7 cellular contexts compared by ENCODE assay signal in genomic region chr12:51868821-51869489, GRCh38.
DNase-seq lines count a peak whose midpoint lies in the region; ATAC-seq and TF ChIP-seq lines count a peak whose summit lies in the region.

No MANE protein-coding gene starts in this region.

- no peak overlapping the region for H3K27ac Mint-ChIP-seq in stimulated activated effector memory CD8-positive, alpha-beta T cell treated with anti-CD3 and anti-CD28 coated beads, Interleukin-12 subunit alpha, Interleukin-12 subunit beta, amount 100 ng/mL, for 72 hours

- TF ChIP-seq CTCF in HFF-Myc (IDR thresholded peaks at IDR 0.05; ENCODE audit: low read depth, low read length, missing control alignments): no peak

- H3K4me3 Mint-ChIP-seq in stimulated activated effector memory CD8-positive, alpha-beta T cell treated with anti-CD3 and anti-CD28 coated beads, Interleukin-12 subunit alpha, Interleukin-12 subunit beta, amount 100 ng/mL, for 72 hours: peak overlapping the region; percentile 21

- H3K4me3 ChIP-seq in HFF-Myc (replicated peaks; ENCODE audit: low read depth, low read length) (peak overlapping the region; percentile 47), adipocyte (ENCODE audit: low read length) (peak overlapping the region; percentile 79)

- H3K4me1 Mint-ChIP-seq in stimulated activated effector memory CD8-positive, alpha-beta T cell treated with anti-CD3 and anti-CD28 coated beads, Interleukin-12 subunit alpha, Interleukin-12 subunit beta, amount 100 ng/mL, for 72 hours: peaks cover 17% of the 10 kb centered on the region

- no peaks in the 10 kb centered on the region for H3K36me3 ChIP-seq in adipocyte (ENCODE audit: control insufficient read depth, insufficient read depth, low read length, severe bottlenecking)

- H3K9ac ChIP-seq in adipocyte (ENCODE audit: low read length): peak overlapping the region; percentile 54

- DNase-seq in HFF-Myc (ENCODE audit: extremely low read depth, low read depth) (no peak), adipocyte (ENCODE audit: low read depth) (no peak), islet precursor cell (peak; percentile 83), amniotic stem cell (lab: John Stamatoyannopoulos, UW) (no peak)
- no peak for DNase-seq in stimulated activated effector memory CD8-positive, alpha-beta T cell treated with anti-CD3 and anti-CD28 coated beads, Interleukin-12 subunit alpha, Interleukin-12 subunit beta, amount 100 ng/mL, for 72 hours (ENCODE audit: low spot score in 2 of 2)

- ATAC-seq in stimulated activated effector memory CD8-positive, alpha-beta T cell treated with anti-CD3 and anti-CD28 coated beads, Interleukin-12 subunit alpha, Interleukin-12 subunit beta, amount 100 ng/mL, for 72 hours: no peak
- ATAC-seq in GM21381 (IDR thresholded peaks at IDR 0.05; ENCODE audit: unreplicated experiment) (no peak), GM21423 (IDR thresholded peaks at IDR 0.05; ENCODE audit: unreplicated experiment) (no peak)

- H3K27me3 ChIP-seq in adipocyte (replicated peaks; ENCODE audit: control insufficient read depth, insufficient read depth, low read length): peaks cover 22% of the 10 kb centered on the region

- H3K36me3 Mint-ChIP-seq in stimulated activated effector memory CD8-positive, alpha-beta T cell treated with anti-CD3 and anti-CD28 coated beads, Interleukin-12 subunit alpha, Interleukin-12 subunit beta, amount 100 ng/mL, for 72 hours: no peaks in the 10 kb centered on the region

- no peaks in the 10 kb centered on the region for H3K9me3 ChIP-seq in adipocyte (ENCODE audit: control insufficient read depth, low read length)

- H3K9me3 Mint-ChIP-seq in stimulated activated effector memory CD8-positive, alpha-beta T cell treated with anti-CD3 and anti-CD28 coated beads, Interleukin-12 subunit alpha, Interleukin-12 subunit beta, amount 100 ng/mL, for 72 hours: no peaks in the 10 kb centered on the region

- H3K4me1 ChIP-seq in adipocyte (ENCODE audit: control insufficient read depth, insufficient read depth, low read length): peaks cover 16% of the 10 kb centered on the region
